Comparison of ENCODE assay signal across 32 cellular contexts in genomic region chr3:17629400-17629799, GRCh38.
"Had no signal": no experiment of that assay in that cellular context is flagged by ENCODE, and none has a peak within 500 bp of the region (broad histone marks: within the 10 kb centered on the region; RNA-seq: fewer than 3 reads in every experiment).

No MANE protein-coding gene starts in this region.

- H3K4me3 Mint-ChIP-seq: activated CD4-positive, alpha-beta memory T cell treated with anti-CD3 and anti-CD28 coated beads for 36 hours; activated CD4-positive, alpha-beta T cell treated with anti-CD3 and anti-CD28 coated beads, Interleukin-2, amount 10 ng/mL, durations not matched to agents 7 days and 5 days; activated naive CD4-positive, alpha-beta T cell treated with anti-CD3 and anti-CD28 coated beads, Interleukin-2, amount 10 ng/mL, durations not matched to agents 7 days and 5 days; activated naive CD8-positive, alpha-beta T cell treated with anti-CD3 and anti-CD28 coated beads for 36 hours; brain; central memory CD8-positive, alpha-beta T cell had no signal

- H3K4me3 ChIP-seq: adrenal gland, ascending aorta, SJCRH30 had no signal

- H3K36me3 ChIP-seq: adrenal gland, ascending aorta, SJCRH30 had no signal

- H3K27me3 ChIP-seq: adrenal gland, ascending aorta, SJCRH30 had no signal

- H3K9ac ChIP-seq: SK-N-SH had no signal

- H3K9me3 ChIP-seq: adrenal gland, ascending aorta, SJCRH30, SK-N-SH had no signal

- H3K36me3 Mint-ChIP-seq: activated CD4-positive, alpha-beta memory T cell treated with anti-CD3 and anti-CD28 coated beads for 36 hours; activated naive CD8-positive, alpha-beta T cell treated with anti-CD3 and anti-CD28 coated beads for 36 hours had no signal

- H3K27me3 Mint-ChIP-seq: activated CD4-positive, alpha-beta memory T cell treated with anti-CD3 and anti-CD28 coated beads for 36 hours; activated CD4-positive, alpha-beta T cell treated with anti-CD3 and anti-CD28 coated beads, Interleukin-2, amount 10 ng/mL, durations not matched to agents 7 days and 5 days; activated naive CD4-positive, alpha-beta T cell treated with anti-CD3 and anti-CD28 coated beads, Interleukin-2, amount 10 ng/mL, durations not matched to agents 7 days and 5 days; activated naive CD8-positive, alpha-beta T cell treated with anti-CD3 and anti-CD28 coated beads for 36 hours; brain; central memory CD8-positive, alpha-beta T cell had no signal

- H3K9me3 Mint-ChIP-seq: activated CD4-positive, alpha-beta memory T cell treated with anti-CD3 and anti-CD28 coated beads for 36 hours; activated CD4-positive, alpha-beta T cell treated with anti-CD3 and anti-CD28 coated beads, Interleukin-2, amount 10 ng/mL, durations not matched to agents 7 days and 5 days; activated naive CD4-positive, alpha-beta T cell treated with anti-CD3 and anti-CD28 coated beads, Interleukin-2, amount 10 ng/mL, durations not matched to agents 7 days and 5 days; activated naive CD8-positive, alpha-beta T cell treated with anti-CD3 and anti-CD28 coated beads for 36 hours; activated T-helper 2 cell treated with anti-CD3 and anti-CD28 coated beads, Interferon-gamma antibody, Interleukin-2, Interleukin-4, amounts not matched to agents 10 μg/mL and 5 μg/mL and 100 μg/mL, durations not matched to agents 14 hours and 24 hours and 36 hours; central memory CD8-positive, alpha-beta T cell had no signal

- H3K4me2 ChIP-seq: SK-N-SH had no signal

- ATAC-seq: Panc1 had no signal

- H3K27ac Mint-ChIP-seq: activated CD4-positive, alpha-beta memory T cell treated with anti-CD3 and anti-CD28 coated beads for 36 hours; activated CD4-positive, alpha-beta T cell treated with anti-CD3 and anti-CD28 coated beads, Interleukin-2, amount 10 ng/mL, durations not matched to agents 7 days and 5 days; activated naive CD4-positive, alpha-beta T cell treated with anti-CD3 and anti-CD28 coated beads, Interleukin-2, amount 10 ng/mL, durations not matched to agents 7 days and 5 days; activated naive CD8-positive, alpha-beta T cell treated with anti-CD3 and anti-CD28 coated beads for 36 hours; activated T-helper 2 cell treated with anti-CD3 and anti-CD28 coated beads, Interferon-gamma antibody, Interleukin-2, Interleukin-4, amounts not matched to agents 10 μg/mL and 5 μg/mL and 100 μg/mL, durations not matched to agents 14 hours and 24 hours and 36 hours; brain had no signal

- H3K27ac ChIP-seq: adrenal gland, ascending aorta, RWPE1, SJCRH30, VCaP had no signal

- DNase-seq: activated CD4-positive, alpha-beta memory T cell treated with anti-CD3 and anti-CD28 coated beads for 36 hours; activated CD4-positive, alpha-beta T cell treated with anti-CD3 and anti-CD28 coated beads, Interleukin-2, amount 10 ng/mL, durations not matched to agents 7 days and 5 days; activated CD4-positive, CD25-positive, alpha-beta regulatory T cell; activated CD8-positive, alpha-beta memory T cell treated with anti-CD3 and anti-CD28 coated beads for 24 hours; activated gamma-delta T cell treated with Interleukin-2 at 50 U/mL for 16 hours; activated naive CD4-positive, alpha-beta T cell treated with anti-CD3 and anti-CD28 coated beads, Interleukin-2, amount 10 ng/mL, durations not matched to agents 7 days and 5 days; activated naive CD8-positive, alpha-beta T cell treated with anti-CD3 and anti-CD28 coated beads for 36 hours; activated T-cell treated with anti-CD3 and anti-CD28 coated beads, Interleukin-2, amount 50 U/mL, for 48 hours; adrenal gland; MV-4-11; NCI-H1092 treated with DMSO at 0.1 percent for 48 hours; NCI-H1417 treated with DMSO at 0.1 percent for 48 hours; NCI-H1694; NCI-H2029; NCI-H2107; NCI-H2171 treated with DMSO at 0.1 percent for 48 hours; NCI-H345; NCI-H510A treated with DMSO at 0.1 percent for 48 hours; NCI-H69; NK-92 treated with Interleukin-12 subunit alpha and Interleukin-12 subunit beta, amount 100 ng/mL, for 24 hours; OCI-M1; Right ventricle myocardium superior; SJCRH30; SK-N-SH; T-helper 1 cell had no signal
